ENCODE assay signal across 16 cellular contexts in genomic region chr16:86334062-86334461, GRCh38.
DNase-seq lines count a peak whose midpoint lies in the region; ATAC-seq and TF ChIP-seq lines count a peak whose summit lies in the region.
"Had no signal": no experiment of that assay in that cellular context is flagged by ENCODE, and none has a peak within 500 bp of the region (broad histone marks: within the 10 kb centered on the region; RNA-seq: fewer than 3 reads in every experiment).

No MANE protein-coding gene starts in this region.

- H3K27ac Mint-ChIP-seq in natural killer cell treated with Interleukin-12 subunit alpha and Interleukin-12 subunit beta and Interleukin-15 and Interleukin-18, amount 100 ng/mL, for 72 hours: no peak overlapping the region
- no peak overlapping the region for H3K27ac Mint-ChIP-seq in natural killer cell
- H3K27ac Mint-ChIP-seq: CD4-positive, CD25-positive, alpha-beta regulatory T cell had no signal

- no peak overlapping the region for H3K4me3 ChIP-seq in smooth muscle cell
- H3K4me3 ChIP-seq: BLaER1 treated with 17β-estradiol and CSF1 and Interleukin-3, amounts not matched to agents 10 nM and 100 nM; GM23248 had no signal

- H3K4me1 Mint-ChIP-seq in natural killer cell treated with Interleukin-12 subunit alpha and Interleukin-12 subunit beta and Interleukin-15 and Interleukin-18, amount 100 ng/mL, for 72 hours (ENCODE audit: low read depth in 2 of 2): no peaks in the 10 kb centered on the region
- H3K4me1 Mint-ChIP-seq in natural killer cell: no peaks in the 10 kb centered on the region
- H3K4me1 Mint-ChIP-seq: CD4-positive, CD25-positive, alpha-beta regulatory T cell had no signal

- no peaks in the 10 kb centered on the region for H3K36me3 Mint-ChIP-seq in natural killer cell treated with Interleukin-12 subunit alpha and Interleukin-12 subunit beta and Interleukin-15 and Interleukin-18, amount 100 ng/mL, for 72 hours
- no peaks in the 10 kb centered on the region for H3K36me3 Mint-ChIP-seq in natural killer cell
- H3K36me3 Mint-ChIP-seq: CD4-positive, CD25-positive, alpha-beta regulatory T cell had no signal

- H4K20me1 ChIP-seq in smooth muscle cell (ENCODE audit: low read depth): no peaks in the 10 kb centered on the region
- H4K20me1 ChIP-seq: BLaER1 treated with 17β-estradiol and CSF1 and Interleukin-3, amounts not matched to agents 10 nM and 100 nM had no signal

- intact Hi-C loops in natural killer cell (cut with micrococcal nuclease): no loop called here

- no peaks in the 10 kb centered on the region for H3K79me2 ChIP-seq in smooth muscle cell (ENCODE audit: low read depth)

- no peaks in the 10 kb centered on the region for H3K9me3 ChIP-seq in smooth muscle cell (replicated peaks; ENCODE audit: low read depth)
- H3K9me3 ChIP-seq: BLaER1 treated with 17β-estradiol and CSF1 and Interleukin-3, amounts not matched to agents 10 nM and 100 nM had no signal

- H3K27me3 Mint-ChIP-seq in natural killer cell treated with Interleukin-12 subunit alpha and Interleukin-12 subunit beta and Interleukin-15 and Interleukin-18, amount 100 ng/mL, for 72 hours: peaks cover 17% of the 10 kb centered on the region in 2 donors
- peaks cover 19 to 32% of the 10 kb centered on the region in 2 donors for H3K27me3 Mint-ChIP-seq in natural killer cell (ENCODE audit: low read depth in 2 of 2)

- no peaks in the 10 kb centered on the region for H3K36me3 ChIP-seq in smooth muscle cell (ENCODE audit: low read depth)
- H3K36me3 ChIP-seq: BLaER1 treated with 17β-estradiol and CSF1 and Interleukin-3, amounts not matched to agents 10 nM and 100 nM had no signal

- no peak overlapping the region for H2AFZ ChIP-seq in smooth muscle cell (ENCODE audit: low read depth)
- H2AFZ ChIP-seq: GM23248 had no signal

- no peak overlapping the region for H3K9ac ChIP-seq in smooth muscle cell (ENCODE audit: low read depth)
- H3K9ac ChIP-seq: BLaER1 treated with 17β-estradiol and CSF1 and Interleukin-3, amounts not matched to agents 10 nM and 100 nM; GM23248 had no signal

- WGBS in smooth muscle cell (ENCODE audit: low lambda C conversion rate): 4% methylated on average over 7 of the region's 7 CpGs

- no peak overlapping the region for H3K4me3 Mint-ChIP-seq in natural killer cell treated with Interleukin-12 subunit alpha and Interleukin-12 subunit beta and Interleukin-15 and Interleukin-18, amount 100 ng/mL, for 72 hours
- H3K4me3 Mint-ChIP-seq in natural killer cell: no peak overlapping the region
- H3K4me3 Mint-ChIP-seq: CD4-positive, CD25-positive, alpha-beta regulatory T cell had no signal

- no peak for TF ChIP-seq CTCF in natural killer cell (IDR thresholded peaks at IDR 0.05)
- TF ChIP-seq CTCF in smooth muscle cell (IDR thresholded peaks at IDR 0.05; ENCODE audit: borderline replicate concordance, insufficient read depth, poor library complexity, severe bottlenecking): no peak

- no peak for ATAC-seq in natural killer cell treated with Interleukin-12 subunit alpha and Interleukin-12 subunit beta and Interleukin-15 and Interleukin-18, amount 100 ng/mL, for 72 hours
- ATAC-seq in natural killer cell: no peak
- ATAC-seq in HG03469 (IDR thresholded peaks at IDR 0.05; ENCODE audit: unreplicated experiment): no peak

- no peak overlapping the region for H3K27ac ChIP-seq in smooth muscle cell (ENCODE audit: low read depth)
- H3K27ac ChIP-seq: BLaER1 treated with 17β-estradiol and CSF1 and Interleukin-3, amounts not matched to agents 10 nM and 100 nM; GM23248; HL-60 had no signal

- no peaks in the 10 kb centered on the region for H3K4me1 ChIP-seq in smooth muscle cell (ENCODE audit: low read depth)
- H3K4me1 ChIP-seq: BLaER1 treated with 17β-estradiol and CSF1 and Interleukin-3, amounts not matched to agents 10 nM and 100 nM had no signal

- H3K27me3 ChIP-seq in smooth muscle cell (ENCODE audit: low read depth): no peaks in the 10 kb centered on the region

- no peaks in the 10 kb centered on the region for H3K9me3 Mint-ChIP-seq in natural killer cell treated with Interleukin-12 subunit alpha and Interleukin-12 subunit beta and Interleukin-15 and Interleukin-18, amount 100 ng/mL, for 72 hours
- no peaks in the 10 kb centered on the region for H3K9me3 Mint-ChIP-seq in natural killer cell

- peak overlapping the region; percentile 75 for H3K4me2 ChIP-seq in smooth muscle cell
- H3K4me2 ChIP-seq: BLaER1 treated with 17β-estradiol and CSF1 and Interleukin-3, amounts not matched to agents 10 nM and 100 nM had no signal

- DNase-seq in natural killer cell treated with Interleukin-12 subunit alpha and Interleukin-12 subunit beta and Interleukin-15 and Interleukin-18, amount 100 ng/mL, for 72 hours (ENCODE audit: low spot score): peak; percentile 45
- no peak for DNase-seq in natural killer cell
- peak; percentile 73 for DNase-seq in amniotic epithelial cell (ENCODE audit: low read depth)
- DNase-seq in iPS-NIHi11 (ENCODE audit: low spot score): peak; percentile 46
- DNase-seq in smooth muscle cell (lab: John Stamatoyannopoulos, UW; ENCODE audit: unreplicated experiment): no peak
- DNase-seq in activated CD4-positive, CD25-positive, alpha-beta regulatory T cell treated with anti-CD3 and anti-CD28 coated beads, Interleukin-2, amount 50 U/mL, for 72 hours: no peak
- no peak for DNase-seq in NCI-H2171 (lab: John Stamatoyannopoulos, UW)
- DNase-seq: ACHN; CD4-positive, CD25-positive, alpha-beta regulatory T cell; DMS53; GF-D8; GM23248; HCEC 1CT had no signal

- peaks cover 6% of the 10 kb centered on the region for H3F3A ChIP-seq in smooth muscle cell (ENCODE audit: low read depth)

Comparison
In these comparisons a context has a peak if more than half of its experiments do, and no peak if none do; other contexts are left out.
1. DNase-seq: peak in natural killer cell treated with Interleukin-12 subunit alpha and Interleukin-12 subunit beta and Interleukin-15 and Interleukin-18, amount 100 ng/mL, for 72 hours (single experiment), amniotic epithelial cell (single experiment) and iPS-NIHi11 (single experiment); none in natural killer cell (single experiment), smooth muscle cell (single experiment), activated CD4-positive, CD25-positive, alpha-beta regulatory T cell treated with anti-CD3 and anti-CD28 coated beads, Interleukin-2, amount 50 U/mL, for 72 hours (single experiment) and NCI-H2171 (single experiment).